8 cellular contexts compared by ENCODE assay signal in the genomic region with DNA sequence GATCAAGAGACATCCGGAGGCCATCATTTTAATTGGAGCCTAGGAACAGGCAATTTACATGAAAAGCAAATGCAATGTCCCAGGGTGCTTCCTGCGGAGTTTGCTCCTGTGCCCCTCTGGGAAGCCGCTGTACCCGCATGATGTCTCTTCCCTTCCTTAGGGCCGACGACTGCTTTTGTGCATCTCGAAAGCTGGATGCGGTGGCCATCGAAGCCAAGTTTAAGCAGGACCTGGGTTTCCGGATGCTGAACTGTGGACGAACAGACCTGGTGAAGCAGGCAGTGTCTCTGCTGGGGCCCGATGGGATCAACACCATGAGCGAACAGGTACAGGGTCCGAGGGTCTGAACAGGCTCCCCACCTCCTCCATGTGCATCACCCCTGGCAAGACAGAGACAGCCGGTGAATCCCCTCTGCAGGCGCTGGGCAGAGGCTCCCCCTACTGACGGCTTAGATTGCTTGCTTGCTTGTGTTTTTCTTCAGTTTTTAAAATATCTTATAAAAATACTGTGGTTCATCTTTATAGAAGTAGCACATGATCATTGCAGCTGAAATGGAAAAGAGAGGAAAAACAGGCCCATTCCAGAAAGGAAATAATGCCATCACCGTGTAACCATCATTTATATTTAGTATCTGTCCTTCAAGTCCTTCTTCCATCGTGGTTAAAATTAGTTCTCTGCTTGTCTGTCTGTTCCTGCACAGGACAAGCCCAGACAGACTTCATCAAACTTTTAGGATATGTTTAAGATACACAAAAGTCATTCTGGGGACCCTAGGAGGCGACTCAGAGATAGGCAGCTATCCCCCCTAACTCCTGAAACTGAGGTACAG.
DNase-seq lines count a peak whose midpoint lies in the region; ATAC-seq and TF ChIP-seq lines count a peak whose summit lies in the region.

No MANE protein-coding gene starts in this region.

- H3K9me3 ChIP-seq in lower lobe of right lung = no peaks in the 10 kb centered on the region

- H3K27ac ChIP-seq in 22Rv1 (no peak overlapping the region), lower lobe of right lung (no peak overlapping the region)

- peaks cover 32% of the 10 kb centered on the region for H3K4me1 Mint-ChIP-seq in brain

- H3K4me3 Mint-ChIP-seq in brain = peak overlapping the region in 3 of 5 experiments; percentile 50 to 54 (median 51)

- intact Hi-C loops in lower lobe of right lung (cut with DNase I) = no loop called here

- H3K27me3 Mint-ChIP-seq in brain = peaks cover 13% of the 10 kb centered on the region

- peaks cover 5% of the 10 kb centered on the region for H3K27me3 ChIP-seq in lower lobe of right lung (ENCODE audit: low read depth)

- no peaks in the 10 kb centered on the region for H3K36me3 ChIP-seq in lower lobe of right lung

- H3K27ac Mint-ChIP-seq in brain = peak overlapping the region in 2 of 5 experiments; percentile 65 to 76

- H3K4me3 ChIP-seq in lower lobe of right lung = no peak overlapping the region

- H3K36me3 Mint-ChIP-seq in brain = no peaks in the 10 kb centered on the region

- DNase-seq in ELR (ENCODE audit: low read depth) (peak; percentile 58), NCI-H2081 treated with DMSO at 0.1 percent for 48 hours (lab: John Stamatoyannopoulos, UW) (peak; percentile 42), lower lobe of right lung (no peak), middle frontal gyrus (ENCODE audit: extremely low spot score, low spot score) (no peak)

- TF ChIP-seq CTCF in 22Rv1 (IDR thresholded peaks at IDR 0.05) (peak; percentile 97), brain (conservative IDR thresholded peaks at IDR 0.05) (peak; percentile 80 to 86), lower lobe of right lung (IDR thresholded peaks at IDR 0.05) (peak; percentile 38)

- H3K4me1 ChIP-seq in lower lobe of right lung = no peaks in the 10 kb centered on the region

- ATAC-seq in lower lobe of right lung (no peak), HG02840 (IDR thresholded peaks at IDR 0.05; ENCODE audit: low FRiP score, unreplicated experiment) (no peak), HG03571 (IDR thresholded peaks at IDR 0.05; ENCODE audit: unreplicated experiment) (no peak)

- no peaks in the 10 kb centered on the region for H3K9me3 Mint-ChIP-seq in brain

Comparison
In these comparisons a context has a peak if more than half of its experiments do, and no peak if none do; other contexts are left out.
1. CTCF ChIP-seq: peak in every context shown above with its lines; median percentile 97 in 22Rv1; 83 in brain; 38 in lower lobe of right lung.
2. DNase-seq: peak in ELR (single experiment) and NCI-H2081 treated with DMSO at 0.1 percent for 48 hours (single experiment); none in lower lobe of right lung (single experiment) and middle frontal gyrus (single experiment).